In genomic region chr19:35641515-35642151, GRCh38 we compare ENCODE assay signal across 8 cellular contexts. TPM values are rescaled to one million over a fixed set of nuclear protein-coding genes. Genes with fewer than 3 reads are reported as not detected.
DNase-seq lines count a peak whose midpoint lies in the region; ATAC-seq, FAIRE-seq and TF ChIP-seq lines count a peak whose summit lies in the region.

Gene ETV2 (plus strand): TSS chr19:35641745. CDS start chr19:35642461, 716 bp downstream.

- H3K9me3 ChIP-seq in ascending aorta (no peaks in the 10 kb centered on the region), PC-3 (ENCODE audit: low read length) (no peaks in the 10 kb centered on the region), HepG2 (ENCODE audit: low read length) (no peaks in the 10 kb centered on the region)

- H3K4me3 ChIP-seq in ascending aorta = no peak within 1 kb of the TSS
- no peak within 1 kb of the TSS for H3K4me3 ChIP-seq in PC-3 (ENCODE audit: low read length)
- H3K4me3 ChIP-seq in HepG2 (replicated peaks in 1 of 3; ENCODE audit: insufficient read depth in 1 of 3, low read depth in 2 of 3, low read length in 3 of 3) = 0 out of 6 replicates have a peak within 1 kb of the TSS, but pooled peaks of 1 of the 3 experiments have one; percentile 81

- TF ChIP-seq CTCF in GM13976 (IDR thresholded peaks at IDR 0.05; ENCODE audit: borderline replicate concordance, control extremely low read depth, extremely low read depth, insufficient read depth, missing control alignments) (no peak), ascending aorta (IDR thresholded peaks at IDR 0.05) (no peak), PC-3 (conservative IDR thresholded peaks at IDR 0.05; ENCODE audit: low read depth, low read length) (no peak), HepG2 (CRISPR knock-in tag; IDR thresholded peaks at IDR 0.05) (no peak)

- DNase-seq in GM13976 (ENCODE audit: low spot score) = peak; percentile 73
- peak; percentile 15 for DNase-seq in UCSD-AML1 (lab: John Stamatoyannopoulos, UW; ENCODE audit: unreplicated experiment)
- peak; percentile 31 for DNase-seq in effector CD4-positive, alpha-beta T cell
- DNase-seq in stimulated activated CD4-positive, alpha-beta T cell treated with anti-CD3 and anti-CD28 coated beads, Interleukin-1b, Interleukin-23, amount 100 ng/mL, for 48 hours = peak; percentile 28
- DNase-seq in ascending aorta (ENCODE audit: low spot score in 2 of 2) = no peak
- no peak for DNase-seq in PC-3
- no peak for DNase-seq in NCI-H1105 treated with DMSO at 0.1 percent for 48 hours (lab: John Stamatoyannopoulos, UW)
- no peak for DNase-seq in HepG2 (ENCODE audit: low spot score)

- no peak within 1 kb of the TSS for H3K27ac ChIP-seq in ascending aorta
- no peak within 1 kb of the TSS for H3K27ac ChIP-seq in PC-3 (ENCODE audit: low read length)
- no peak within 1 kb of the TSS for H3K27ac ChIP-seq in HepG2 (ENCODE audit: extremely low read length, insufficient read depth, low read length)

- no peaks in the 10 kb centered on the region for H3K9me2 ChIP-seq in PC-3 (replicated peaks; ENCODE audit: low read length)

- TF ChIP-seq RAD21 in HepG2 (CRISPR knock-in tag; IDR thresholded peaks at IDR 0.05) = no peak

- 85% methylated on average over 23 of the region's 28 CpGs for WGBS in HepG2 (ENCODE audit: low lambda C conversion rate)

- peaks cover 0 to 14% of the 10 kb centered on the region in 2 donors for H3K4me1 ChIP-seq in ascending aorta
- peaks cover 8% of the 10 kb centered on the region; the same call in 1 of the 2 replicates for H3K4me1 ChIP-seq in PC-3 (ENCODE audit: insufficient read depth, low read length)
- H3K4me1 ChIP-seq in HepG2 (ENCODE audit: insufficient read depth, low read length) = peaks cover 42% of the 10 kb centered on the region

- H2AFZ ChIP-seq in PC-3 (ENCODE audit: low read length) (no peak within 1 kb of the TSS), HepG2 (ENCODE audit: low read length) (no peak within 1 kb of the TSS)

- TF ChIP-seq POLR2A in HepG2 (IDR thresholded peaks at IDR 0.05; ENCODE audit: insufficient read depth in 1 of 2, low read depth in 2 of 2, low read length in 2 of 2) = no peak

- TF ChIP-seq EP300 in HepG2 (IDR thresholded peaks at IDR 0.05; ENCODE audit: low read depth in 2 of 2, low read length in 2 of 2) (no peak), HepG2 (CRISPR knock-in tag; IDR thresholded peaks at IDR 0.05; ENCODE audit: borderline replicate concordance) (no peak)

- H3K79me2 ChIP-seq in PC-3 (ENCODE audit: low read length) = no peaks in the 10 kb centered on the region
- H3K79me2 ChIP-seq in HepG2 (ENCODE audit: insufficient read depth, low read length) = no peaks in the 10 kb centered on the region

- intact Hi-C loops in ascending aorta (cut with DNase I) (loop anchor here (5.0 to 10.0 kb wide), 7 partner anchors 94 to 967 kb away; partner anchors contain the start of genes ALKBH6, HSPB6, IGFLR1 and PROSER3), PC-3 (cut with micrococcal nuclease) (loop anchor here (5.0 kb wide), 1 partner anchor 129 kb away; the partner anchor contains the start of gene DMKN), HepG2 (cut with micrococcal nuclease; ENCODE audit: unreplicated experiment) (loop anchor here (10.0 kb wide), 1 partner anchor 87 kb away; no protein-coding TSS in a partner anchor)

- H3K27me3 ChIP-seq in ascending aorta = no peaks in the 10 kb centered on the region
- no peaks in the 10 kb centered on the region for H3K27me3 ChIP-seq in PC-3 (ENCODE audit: low read length)
- H3K27me3 ChIP-seq in HepG2 (ENCODE audit: control insufficient read depth in 1 of 2, insufficient read depth in 2 of 2, low read length in 2 of 2) = no peaks in the 10 kb centered on the region

- ATAC-seq in PC-3 (no peak), HepG2 (no peak)

- H3F3A ChIP-seq in PC-3 (ENCODE audit: low read length, unreplicated experiment) = no peaks in the 10 kb centered on the region

- no peak within 1 kb of the TSS for H3K9ac ChIP-seq in PC-3 (ENCODE audit: low read length)
- no peak within 1 kb of the TSS for H3K9ac ChIP-seq in HepG2 (ENCODE audit: insufficient read depth, low read depth, low read length)

- no TSS peak for BruUV-seq in PC-3 (replicated peaks; lab: Mats Ljungman, UMichigan)
- no TSS peak for BruUV-seq in HepG2 (replicated peaks; lab: Mats Ljungman, UMichigan)

- H4K20me1 ChIP-seq in PC-3 (ENCODE audit: low read length) (no peaks in the 10 kb centered on the region), HepG2 (ENCODE audit: insufficient read depth, low read length) (no peaks in the 10 kb centered on the region)

- in situ Hi-C loops in GM13976 (cut with MboI; ENCODE audit: low sequenced_read_pairs, unreplicated experiment) (no loop called here), HepG2 (cut with HindIII; ENCODE audit: extremely low pct_ligation_motif_present, low pct_unique_long_range_greater_than_20kb) (loop anchor here (5.0 kb wide), 1 partner anchor 94 kb away; the partner anchor contains the start of gene TMEM147)

- no peak for FAIRE-seq in HepG2 (lab: Jason Lieb, UNC)

- peaks cover 14 to 17% of the 10 kb centered on the region in 2 donors for H3K36me3 ChIP-seq in ascending aorta
- H3K36me3 ChIP-seq in PC-3 (ENCODE audit: low read depth, low read length) = no peaks in the 10 kb centered on the region; the same call in 1 of the 2 replicates
- H3K36me3 ChIP-seq in HepG2 (replicated peaks in 1 of 2; ENCODE audit: control insufficient read depth in 1 of 2, insufficient read depth in 2 of 2, low read length in 2 of 2) = peaks cover 3 to 13% of the 10 kb centered on the region in 2 experiments; a peak in 4 of 5 replicates

- CTCF ChIA-PET in PC-3 (lab: Charles Lee) = no interaction called here
- CTCF ChIA-PET in HepG2 (lab: Yijun Ruan, JAX; ENCODE audit: low intra/inter-chr PET ratio, low total read pairs) = no interaction called here

- H3K4me2 ChIP-seq in PC-3 (ENCODE audit: low read length) (no peak within 1 kb of the TSS), HepG2 (ENCODE audit: low read depth, low read length) (no peak within 1 kb of the TSS)

- POLR2A ChIA-PET in PC-3 (lab: Charles Lee; ENCODE audit: unreplicated experiment) = no interaction called here
- POLR2A ChIA-PET in HepG2 (lab: Yijun Ruan, JAX) = no interaction called here

TF ChIP-seq in HepG2, 621 proteins besides CTCF, POLR2A, EP300 and RAD21 (continues in another document):
- TF ChIP-seq HMG20B (CRISPR knock-in tag; conservative IDR thresholded peaks at IDR 0.05) (no peak), MXD1 (CRISPR knock-in tag; IDR thresholded peaks at IDR 0.05) (no peak), ZNF724P (CRISPR knock-in tag; IDR thresholded peaks at IDR 0.05; ENCODE audit: borderline replicate concordance) (no peak), SAFB2 (CRISPR knock-in tag; IDR thresholded peaks at IDR 0.05; ENCODE audit: borderline replicate concordance, low read depth) (no peak), ZNF3 (CRISPR knock-in tag; IDR thresholded peaks at IDR 0.05) (no peak), SALL2 (CRISPR knock-in tag; IDR thresholded peaks at IDR 0.05) (no peak), BRD4 (CRISPR knock-in tag; IDR thresholded peaks at IDR 0.05) (no peak), NFE2L2 (IDR thresholded peaks at IDR 0.05; ENCODE audit: low read length) (no peak), HDAC6 (IDR thresholded peaks at IDR 0.05; ENCODE audit: low read depth, low read length) (no peak), ZFAT (CRISPR knock-in tag; conservative IDR thresholded peaks at IDR 0.05) (no peak)

RNA-seq across cellular contexts. Expression of gene ETV2, which starts in this region (rescaled TPM):
- total RNA-seq in ascending aorta (4.8 TPM), PC-3 (2014; rRNA removed) (0.36 TPM in 1 of 2 replicates, not detected in the other), HepG2 (2016; rRNA removed; fragmentation: Illumina TruSeq; extraction: Trizol) (0.20 and 0.46 TPM in 2 replicates)
- total RNA-seq in HepG2 (2016; cell fraction: cytosol; rRNA removed; fragmentation: Illumina TruSeq; extraction: Trizol; ENCODE audit: low read depth) = 0.40 and 0.71 TPM in 2 replicates
- total RNA-seq in HepG2 (2016; cell fraction: insoluble cytoplasmic fraction; rRNA removed; fragmentation: Illumina TruSeq; extraction: Trizol) = 0.52 and 0.63 TPM in 2 replicates
- 0.43 and 1.0 TPM in 2 replicates for total RNA-seq in HepG2 (2016; cell fraction: membrane; rRNA removed; fragmentation: Illumina TruSeq; extraction: Trizol)
- 0.60 TPM in 1 of 2 replicates, not detected in the other for total RNA-seq in HepG2 (2016; cell fraction: nucleus; rRNA removed; fragmentation: Illumina TruSeq; extraction: Trizol)
- polyA plus RNA-seq in HepG2 (2011; rRNA removed) = 0.07 and 0.18 TPM in 2 replicates
- 0.19 and 0.35 TPM in 2 replicates for polyA plus RNA-seq in HepG2 (2011; cell fraction: cytosol; rRNA removed)
- not detected in 2 replicates for polyA plus RNA-seq in HepG2 (2011; cell fraction: nucleus; rRNA removed)
- 0.21 TPM in 1 of 2 replicates, not detected in the other for polyA plus RNA-seq in HepG2 (2012)
- 2.2 and 2.4 TPM in 2 replicates for polyA plus RNA-seq in HepG2 (2016; cell fraction: cytosol; fragmentation: Illumina TruSeq; extraction: Trizol; ENCODE audit: low read depth)
- 0.93 and 1.0 TPM in 2 replicates for polyA plus RNA-seq in HepG2 (2016; cell fraction: insoluble cytoplasmic fraction; fragmentation: Illumina TruSeq; extraction: Trizol; ENCODE audit: low read depth)
- 1.2 and 1.8 TPM in 2 replicates for polyA plus RNA-seq in HepG2 (2016; cell fraction: membrane; fragmentation: Illumina TruSeq; extraction: Trizol; ENCODE audit: low read depth)
- 1.2 TPM in 1 of 2 replicates, not detected in the other for polyA plus RNA-seq in HepG2 (2016; cell fraction: nucleus; fragmentation: Illumina TruSeq; extraction: Trizol; ENCODE audit: insufficient read depth, low read depth)
- polyA minus RNA-seq in HepG2 (2011; rRNA and poly(A)+ RNA removed; ENCODE audit: low replicate concordance) = 0.18 TPM in 1 of 2 replicates, not detected in the other
- polyA minus RNA-seq in HepG2 (2011; cell fraction: cytosol; rRNA and poly(A)+ RNA removed) = not detected in 2 replicates
- not detected in 2 replicates for polyA minus RNA-seq in HepG2 (2011; cell fraction: nucleus; rRNA and poly(A)+ RNA removed)

Comparison
In these comparisons a context has a peak if more than half of its experiments do, and no peak if none do; other contexts are left out.
1. DNase-seq: peak in GM13976 (single experiment), UCSD-AML1 (single experiment), effector CD4-positive, alpha-beta T cell (single experiment) and stimulated activated CD4-positive, alpha-beta T cell treated with anti-CD3 and anti-CD28 coated beads, Interleukin-1b, Interleukin-23, amount 100 ng/mL, for 48 hours (single experiment); none in ascending aorta (0 of 2), PC-3 (single experiment), NCI-H1105 treated with DMSO at 0.1 percent for 48 hours (single experiment) and HepG2 (single experiment).